Comparison of ENCODE assay signal across 18 cellular contexts in the genomic region with DNA sequence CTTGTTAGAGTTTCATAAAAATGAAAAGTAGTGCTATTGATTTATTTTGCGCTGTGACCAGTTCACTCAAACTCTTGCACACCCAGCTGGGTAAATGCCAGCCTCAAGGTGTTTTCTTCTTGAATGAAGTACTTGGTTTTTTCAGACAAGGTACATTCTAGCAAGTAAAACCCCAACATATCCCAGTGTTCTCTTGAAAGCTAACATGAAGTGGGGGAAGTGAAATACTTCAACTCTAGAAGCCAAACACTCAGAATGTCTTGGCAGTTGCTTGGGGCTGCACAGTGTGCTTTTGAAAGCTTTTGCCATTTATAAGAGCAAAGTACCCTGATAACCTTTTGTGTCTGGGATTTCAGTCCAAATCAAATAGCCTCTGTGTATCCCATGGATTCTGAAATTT.
"Had no signal": no experiment of that assay in that cellular context is flagged by ENCODE, and none has a peak within 500 bp of the region (broad histone marks: within the 10 kb centered on the region; RNA-seq: fewer than 3 reads in every experiment).

No MANE protein-coding gene starts in this region.

- H3K27me3 ChIP-seq: hepatocyte, tibial nerve had no signal

- H3K4me3 Mint-ChIP-seq: activated naive CD8-positive, alpha-beta T cell; activated T-cell treated with anti-CD3 and anti-CD28 coated beads, Interleukin-2, amount 50 U/mL, for 4 hours; naive thymus-derived CD8-positive, alpha-beta T cell; stimulated activated naive CD8-positive, alpha-beta T cell treated with anti-CD3 and anti-CD28 coated beads, Interleukin-15, amount 100 ng/mL, for 72 hours had no signal

- H3K27ac Mint-ChIP-seq: activated naive CD8-positive, alpha-beta T cell; stimulated activated naive CD8-positive, alpha-beta T cell treated with anti-CD3 and anti-CD28 coated beads, Interleukin-15, amount 100 ng/mL, for 72 hours had no signal

- H3K27me3 Mint-ChIP-seq: stimulated activated naive CD8-positive, alpha-beta T cell treated with anti-CD3 and anti-CD28 coated beads, Interleukin-15, amount 100 ng/mL, for 72 hours had no signal

- H3K27ac ChIP-seq: hepatocyte, neutrophil, SJCRH30, tibial nerve had no signal

- H3K4me1 ChIP-seq: SJCRH30 had no signal

- H3K36me3 ChIP-seq: neutrophil, SJCRH30, tibial nerve had no signal

- H3K9me3 ChIP-seq: mucosa of descending colon, neutrophil, SJCRH30 had no signal

- DNase-seq: activated CD4-positive, alpha-beta T cell treated with anti-CD3 and anti-CD28 coated beads, Interleukin-2, amount 50 U/mL, for 4 hours; activated CD4-positive, CD25-positive, alpha-beta regulatory T cell treated with anti-CD3 and anti-CD28 coated beads, Interleukin-2, amount 50 U/mL, for 72 hours; activated effector memory CD4-positive, alpha-beta T cell treated with anti-CD3 and anti-CD28 coated beads, Interleukin-2, amount 50 U/mL, for 16 hours; activated T-cell treated with anti-CD3 and anti-CD28 coated beads, Interleukin-2, amount 50 U/mL, for 4 hours; amygdala; foreskin melanocyte; kidney; naive thymus-derived CD8-positive, alpha-beta T cell; SJCRH30; stimulated activated CD4-positive, alpha-beta T cell treated with anti-CD3 and anti-CD28 coated beads, Interleukin-4, amount 100 ng/mL, for 4 hours; stimulated activated naive CD8-positive, alpha-beta T cell treated with anti-CD3 and anti-CD28 coated beads, Interleukin-15, amount 100 ng/mL, for 72 hours; SW 1271 had no signal

- ATAC-seq: activated T-cell treated with anti-CD3 and anti-CD28 coated beads, Interleukin-2, amount 50 U/mL, for 4 hours; naive thymus-derived CD8-positive, alpha-beta T cell; stimulated activated naive CD8-positive, alpha-beta T cell treated with anti-CD3 and anti-CD28 coated beads, Interleukin-15, amount 100 ng/mL, for 72 hours had no signal

- H3K4me3 ChIP-seq: hepatocyte, mucosa of descending colon, SJCRH30, skin epidermis, tibial nerve had no signal
